Comparison of ENCODE assay signal across 8 cellular contexts in genomic region chr7:77696643-77697534, GRCh38. TPM values are rescaled to one million over a fixed set of nuclear protein-coding genes. Genes with fewer than 3 reads are reported as not detected.
A peak's percentile ranks its signal among the peaks of the same experiment; 100 is the strongest.
DNase-seq lines count a peak whose midpoint lies in the region; ATAC-seq, FAIRE-seq and TF ChIP-seq lines count a peak whose summit lies in the region.

No MANE protein-coding gene starts in this region.

- peak; percentile 17 for DNase-seq in AG08395 (ENCODE audit: low spot score)
- DNase-seq in NCI-H748 treated with DMSO at 0.1 percent for 48 hours (lab: John Stamatoyannopoulos, UW): peak; percentile 60
- peak; percentile 66 for DNase-seq in activated CD8-positive, alpha-beta T cell treated with anti-CD3 and anti-CD28 coated beads, Interleukin-2, amount 10 ng/mL, durations not matched to agents 7 days and 5 days
- no peak for DNase-seq in H1 (ENCODE audit: low read depth in 1 of 2, low spot score in 2 of 2)
- peak; percentile 91 for DNase-seq in mesenteric fat pad (ENCODE audit: low spot score)
- peak; percentile 15 to 16 for DNase-seq in stimulated activated CD8-positive, alpha-beta memory T cell treated with anti-CD3 and anti-CD28 coated beads, Interleukin-2, amount 100 ng/mL, for 1 hour (ENCODE audit: low read depth in 2 of 2)

- H3K4me2 ChIP-seq in H1 (ENCODE audit: insufficient read depth in 1 of 2, low read depth in 2 of 2, low read length in 2 of 2): peak overlapping the region; percentile 90 to 93

- no peaks in the 10 kb centered on the region for H3K27me3 Mint-ChIP-seq in activated CD8-positive, alpha-beta T cell treated with anti-CD3 and anti-CD28 coated beads, Interleukin-2, amount 10 ng/mL, durations not matched to agents 7 days and 5 days (ENCODE audit: low read depth)

- H2AFZ ChIP-seq in H1 (ENCODE audit: low read length): peak overlapping the region; percentile 80; the same call in 1 of the 2 replicates

- H3K79me1 ChIP-seq in H1 (ENCODE audit: low read depth, low read length): peaks cover 9% of the 10 kb centered on the region; the same call in 1 of the 2 replicates

- no peak for TF ChIP-seq POLR2A in H1 (IDR thresholded peaks at IDR 0.05; ENCODE audit: control extremely low read depth in 1 of 2, low read depth in 2 of 2, low read length in 2 of 2)

- no peak overlapping the region for H2BK15ac ChIP-seq in H1 (ENCODE audit: low read length)

- H4K20me1 ChIP-seq in H1 (replicated peaks in 1 of 2; ENCODE audit: control insufficient read depth in 1 of 2, insufficient read depth in 2 of 2, low read length in 2 of 2): peaks cover 6 to 20% of the 10 kb centered on the region in 2 experiments

- peak overlapping the region; percentile 72; the same call in 1 of the 2 replicates for H2BK12ac ChIP-seq in H1 (ENCODE audit: low read depth, low read length)

- ATAC-seq in GM19023 (IDR thresholded peaks at IDR 0.05; ENCODE audit: unreplicated experiment) (peak; percentile 43), HG03280 (IDR thresholded peaks at IDR 0.05; ENCODE audit: unreplicated experiment) (peak; percentile 22)
- peak; percentile 49 for ATAC-seq in activated CD8-positive, alpha-beta T cell treated with anti-CD3 and anti-CD28 coated beads, Interleukin-2, amount 10 ng/mL, durations not matched to agents 7 days and 5 days

- H3K36me3 Mint-ChIP-seq in activated CD8-positive, alpha-beta T cell treated with anti-CD3 and anti-CD28 coated beads, Interleukin-2, amount 10 ng/mL, durations not matched to agents 7 days and 5 days (ENCODE audit: low read depth): peaks cover 35% of the 10 kb centered on the region

- peak overlapping the region; percentile 89 for H4K5ac ChIP-seq in H1 (ENCODE audit: insufficient read length, low read depth, low read length)

- peak overlapping the region; percentile 96 for H3K27ac Mint-ChIP-seq in activated CD8-positive, alpha-beta T cell treated with anti-CD3 and anti-CD28 coated beads, Interleukin-2, amount 10 ng/mL, durations not matched to agents 7 days and 5 days

- no peak for TF ChIP-seq CTCF in H1 (IDR thresholded peaks at IDR 0.05; ENCODE audit: control extremely low read depth in 1 of 3, insufficient read depth in 1 of 3, low read depth in 1 of 3, low read length in 3 of 3)

- peaks cover 0 to 2% (median 0%) of the 10 kb centered on the region in 4 experiments; a peak in 1 of 8 replicates for H3K36me3 ChIP-seq in H1 (ENCODE audit: control insufficient read depth in 2 of 4, insufficient read depth in 4 of 4, low read length in 3 of 4)

- no peak for TF ChIP-seq RAD21 in H1 (IDR thresholded peaks at IDR 0.05 in 1 of 2, conservative IDR thresholded peaks at IDR 0.05 in 1 of 2; ENCODE audit: low read depth in 2 of 2, low read length in 2 of 2)

- H3K4me3 ChIP-seq in H1 (ENCODE audit: extremely low read depth in 1 of 4, insufficient read depth in 2 of 4, low read depth in 3 of 4, low read length in 4 of 4): peak overlapping the region; percentile 91 to 96 (median 95)

- H3K9me3 ChIP-seq in H1 (ENCODE audit: insufficient read depth in 2 of 2, low read depth in 1 of 2, low read length in 1 of 2): no peaks in the 10 kb centered on the region

- peak overlapping the region; percentile 83 for H3K56ac ChIP-seq in H1 (replicated peaks; ENCODE audit: insufficient read length, low read depth, low read length)

- no peak overlapping the region for H2AK5ac ChIP-seq in H1 (ENCODE audit: low read depth, low read length)

- POLR2A ChIA-PET in activated CD8-positive, alpha-beta T cell treated with anti-CD3 and anti-CD28 coated beads, Interleukin-2, amount 10 ng/mL, durations not matched to agents 7 days and 5 days (lab: Charles Lee): interaction anchor here (0.8 to 2.3 kb wide), 11 partner anchors 8 to 449 kb away, joined by 3 to 9 read pairs (median 4); no protein-coding TSS in a partner anchor
- POLR2A ChIA-PET in H1 (lab: Charles Lee; ENCODE audit: partially characterized antibody): interaction anchor here (0.9 to 1.6 kb wide), 16 partner anchors 9 to 102 kb away, joined by 3 to 7 read pairs (median 4); no protein-coding TSS in a partner anchor

- peaks cover 3% of the 10 kb centered on the region for H3K9me3 Mint-ChIP-seq in activated CD8-positive, alpha-beta T cell treated with anti-CD3 and anti-CD28 coated beads, Interleukin-2, amount 10 ng/mL, durations not matched to agents 7 days and 5 days (ENCODE audit: insufficient read depth)

- H3K4me3 Mint-ChIP-seq in activated CD8-positive, alpha-beta T cell treated with anti-CD3 and anti-CD28 coated beads, Interleukin-2, amount 10 ng/mL, durations not matched to agents 7 days and 5 days: peak overlapping the region; percentile 98

- H2BK5ac ChIP-seq in H1 (ENCODE audit: low read depth, low read length): peak overlapping the region; percentile 97

- FAIRE-seq in H1 (lab: Jason Lieb, UNC): no peak

- peaks cover 45% of the 10 kb centered on the region for H3K4me1 Mint-ChIP-seq in activated CD8-positive, alpha-beta T cell treated with anti-CD3 and anti-CD28 coated beads, Interleukin-2, amount 10 ng/mL, durations not matched to agents 7 days and 5 days (ENCODE audit: low read depth)

- H3K18ac ChIP-seq in H1 (ENCODE audit: extremely low read depth, low read length): peak overlapping the region; percentile 97

- H3K14ac ChIP-seq in H1 (ENCODE audit: insufficient read length): no peak overlapping the region

- peak overlapping the region; percentile 53 for H3K4ac ChIP-seq in H1 (replicated peaks; ENCODE audit: insufficient read length, low read depth, low read length)

- CTCF ChIA-PET in activated CD8-positive, alpha-beta T cell treated with anti-CD3 and anti-CD28 coated beads, Interleukin-2, amount 10 ng/mL, durations not matched to agents 7 days and 5 days (lab: Charles Lee): interaction anchor here (0.8 to 3.4 kb wide), 14 partner anchors 9 to 239 kb away, joined by 3 to 16 read pairs (median 4); partner anchors contain the start of genes PHTF2 and TMEM60
- CTCF ChIA-PET in H1 (lab: Charles Lee; ENCODE audit: partially characterized antibody): interaction anchor here (0.5 to 2.4 kb wide), 9 partner anchors 10 to 209 kb away, joined by 3 to 7 read pairs (median 6); no protein-coding TSS in a partner anchor

- peak overlapping the region; percentile 86 for H3K27ac ChIP-seq in H1 (ENCODE audit: low read depth, low read length)

- no peaks in the 10 kb centered on the region for H3K27me3 ChIP-seq in H1 (replicated peaks in 1 of 4; ENCODE audit: control insufficient read depth in 3 of 4, extremely low read depth in 1 of 4, insufficient read depth in 3 of 4, low read length in 3 of 4)

- H3K9ac ChIP-seq in H1 (replicated peaks in 1 of 4; ENCODE audit: extremely low read depth in 1 of 4, low read depth in 3 of 4, low read length in 3 of 4): peak overlapping the region; percentile 91 to 94 (median 93)

- no peak for TF ChIP-seq EP300 in H1 (IDR thresholded peaks at IDR 0.05; ENCODE audit: borderline replicate concordance in 1 of 2, low read depth in 2 of 2, low read length in 2 of 2)

- peaks cover 0 to 3% (median 1%) of the 10 kb centered on the region in 4 experiments; a peak in 1 of 7 replicates for H3K4me1 ChIP-seq in H1 (replicated peaks in 1 of 4; ENCODE audit: control insufficient read depth in 3 of 4, insufficient read depth in 4 of 4, low read length in 3 of 4)

- H3K23ac ChIP-seq in H1 (ENCODE audit: insufficient read length): no peak overlapping the region

- H3K23me2 ChIP-seq in H1 (ENCODE audit: low read depth, low read length): peaks cover 5% of the 10 kb centered on the region; the same call in 1 of the 2 replicates

- peaks cover 3 to 89% of the 10 kb centered on the region in 2 experiments for H3K79me2 ChIP-seq in H1 (ENCODE audit: control insufficient read depth in 1 of 2, insufficient read depth in 2 of 2, low read length in 2 of 2)

- H2BK120ac ChIP-seq in H1 (replicated peaks; ENCODE audit: low read depth, low read length): peak overlapping the region; percentile 94

- H2BK20ac ChIP-seq in H1 (ENCODE audit: low read length): no peak overlapping the region

- 3% methylated on average over 46 of the region's 67 CpGs; no CpG with 5 or more reads in 1 of the 2 experiments for WGBS in H1 (ENCODE audit: extremely low coverage in 1 of 2, insufficient coverage in 1 of 2, insufficient read length in 1 of 2, insufficient replicate concordance in 2 of 2, low coverage in 1 of 2, low lambda C conversion rate in 2 of 2, missing lambda C conversion rate in 1 of 2), 2 experiments

- H4K8ac ChIP-seq in H1 (ENCODE audit: extremely low read depth, insufficient read depth, low read length): peak overlapping the region; percentile 98

- peak overlapping the region; percentile 95 for H4K91ac ChIP-seq in H1 (replicated peaks; ENCODE audit: insufficient read length, low read length)

TF ChIP-seq in H1, 55 proteins besides CTCF, POLR2A, EP300 and RAD21 (continues in another document):
- no peak for TF ChIP-seq TCF12 (IDR thresholded peaks at IDR 0.05; ENCODE audit: low read depth, low read length)
- no peak for TF ChIP-seq SP4 (IDR thresholded peaks at IDR 0.05; ENCODE audit: low read length)
- peak; percentile 97 for TF ChIP-seq SAP30 (IDR thresholded peaks at IDR 0.05; ENCODE audit: insufficient read depth, insufficient replicate concordance, low read length)
- TF ChIP-seq PHF8 (conservative IDR thresholded peaks at IDR 0.05; ENCODE audit: low read depth, low read length): peak; percentile 18; the same call in 1 of the 2 replicates
- TF ChIP-seq SUZ12 (IDR thresholded peaks at IDR 0.05; ENCODE audit: low read length): no peak
- TF ChIP-seq SIN3A (conservative IDR thresholded peaks at IDR 0.05 in 1 of 2, IDR thresholded peaks at IDR 0.05 in 1 of 2; ENCODE audit: low read depth in 1 of 2, low read length in 2 of 2): peak; percentile 98 to 99; a peak in 2 of 4 replicates
- TF ChIP-seq MAX (IDR thresholded peaks at IDR 0.05): peak; percentile 3; the same call in 1 of the 2 replicates
- TF ChIP-seq CHD1 (IDR thresholded peaks at IDR 0.05; ENCODE audit: low read depth, low read length): no peak
- TF ChIP-seq KDM4A (IDR thresholded peaks at IDR 0.05; ENCODE audit: low read depth, low read length, severe bottlenecking): peak; percentile 66

RNA-seq across cellular contexts. Expression of gene RSBN1L, which starts 0.6 kb away (rescaled TPM):
- total RNA-seq in activated CD8-positive, alpha-beta T cell treated with anti-CD3 and anti-CD28 coated beads, Interleukin-2, amount 10 ng/mL, durations not matched to agents 7 days and 5 days: 10 to 100 TPM; 24.5 to 27.4 TPM
- total RNA-seq in H1 (2021; fragmentation: NEBNext Ultra II Directional; extraction: Animal tissue kit (Norgen Biotek cat#: 25700)): 22.1 and 22.6 TPM in 2 replicates
- 3.9 and 4.1 TPM in 2 replicates for polyA plus RNA-seq in H1 (2011; rRNA removed)
- 5.2 TPM for polyA plus RNA-seq in H1 (2011; cell fraction: cytosol; rRNA removed)
- 3.2 TPM for polyA plus RNA-seq in H1 (2011; cell fraction: nucleus; rRNA removed)
- polyA plus RNA-seq in H1 (2012, experiment 1 of 2): 9.8 to 12.4 TPM (median 10.6 TPM) in 4 replicates
- polyA plus RNA-seq in H1 (2012, experiment 2 of 2): 2.7 TPM
- 11.6 TPM for polyA plus RNA-seq in H1 (2013, experiment 1 of 2)
- polyA plus RNA-seq in H1 (2013, experiment 2 of 2): 12.1 TPM
- 15.6 and 20.0 TPM in 2 replicates for polyA minus RNA-seq in H1 (2011; rRNA and poly(A)+ RNA removed)
- polyA minus RNA-seq in H1 (2011; cell fraction: cytosol; rRNA and poly(A)+ RNA removed): 11.2 TPM
- polyA minus RNA-seq in H1 (2011; cell fraction: nucleus; rRNA and poly(A)+ RNA removed): 21.1 TPM
- total RNA-seq in mesenteric fat pad: 8.9 TPM

Comparison
In these comparisons a context has a peak if more than half of its experiments do, and no peak if none do; other contexts are left out.
1. DNase-seq: peak in AG08395 (single experiment), NCI-H748 treated with DMSO at 0.1 percent for 48 hours (single experiment), activated CD8-positive, alpha-beta T cell treated with anti-CD3 and anti-CD28 coated beads, Interleukin-2, amount 10 ng/mL, durations not matched to agents 7 days and 5 days (single experiment), mesenteric fat pad (single experiment) and stimulated activated CD8-positive, alpha-beta memory T cell treated with anti-CD3 and anti-CD28 coated beads, Interleukin-2, amount 100 ng/mL, for 1 hour (2 of 2); none in H1 (0 of 2).
2. Peak in every context shown above with its lines, with median percentiles within 50 percentile points of each other: ATAC-seq.